8 cellular contexts compared by ENCODE assay signal in the genomic region with DNA sequence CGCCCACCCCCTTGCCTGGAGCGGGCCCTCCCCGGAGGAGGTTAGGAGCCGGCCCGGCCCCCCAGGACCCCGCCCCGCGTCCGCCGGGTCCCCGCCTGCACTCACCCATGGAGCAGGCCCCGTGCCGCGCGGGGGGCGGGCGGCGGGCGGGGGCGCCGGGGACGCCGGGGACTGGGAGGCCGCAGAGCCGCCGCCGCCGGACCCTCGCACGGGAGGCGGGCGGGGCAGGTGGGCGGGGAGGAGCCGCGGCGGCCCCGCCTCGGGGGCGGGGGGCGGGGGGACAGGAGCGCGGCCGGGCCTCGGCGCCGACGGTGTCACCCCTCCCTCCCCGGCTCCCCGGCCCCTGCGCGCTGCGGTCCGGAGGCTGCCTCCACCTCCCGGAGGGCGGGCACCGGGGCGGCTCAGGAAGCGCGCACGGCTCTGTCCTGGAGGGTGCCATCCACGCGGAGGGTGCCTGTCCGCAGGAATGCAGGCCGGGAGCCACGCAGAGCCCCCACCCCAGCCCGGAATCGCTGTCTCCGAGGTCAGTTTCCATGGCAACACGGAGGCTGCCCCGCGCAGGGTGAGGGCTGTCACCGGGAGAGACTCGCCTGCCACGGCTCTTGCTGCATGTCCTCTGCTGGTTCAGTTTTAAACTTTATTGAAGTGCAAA. TPM values are rescaled to one million over a fixed set of nuclear protein-coding genes. Genes with fewer than 3 reads are reported as not detected.
DNase-seq lines count a peak whose midpoint lies in the region; ATAC-seq and TF ChIP-seq lines count a peak whose summit lies in the region.

No MANE protein-coding gene starts in this region.

- no peak for TF ChIP-seq CTCF in Calu3 (IDR thresholded peaks at IDR 0.05; ENCODE audit: unreplicated experiment)
- TF ChIP-seq CTCF in thoracic aorta (IDR thresholded peaks at IDR 0.05): no peak

- peak overlapping the region; percentile 50 to 73 for H3K27ac ChIP-seq in thoracic aorta

- CTCF ChIA-PET in Calu3 (lab: Charles Lee): no interaction called here

- peaks cover 59% of the 10 kb centered on the region for H3K27me3 Mint-ChIP-seq in Calu3 (ENCODE audit: unreplicated experiment)

- H3K4me3 Mint-ChIP-seq in Calu3 (ENCODE audit: low read depth, unreplicated experiment): peak overlapping the region; percentile 45

- H3K4me3 ChIP-seq in mucosa of stomach (ENCODE audit: low read length): peak overlapping the region; percentile 36
- H3K4me3 ChIP-seq in thoracic aorta: peak overlapping the region; percentile 87

- ATAC-seq in thoracic aorta (ENCODE audit: insufficient number of reproducible peaks, low FRiP score, low read depth) (no peak), HG02588 (IDR thresholded peaks at IDR 0.05; ENCODE audit: unreplicated experiment) (no peak)

- H3K27ac Mint-ChIP-seq in Calu3 (ENCODE audit: unreplicated experiment): no peak overlapping the region

- no TSS peak for BruUV-seq in Calu3 (replicated peaks; lab: Mats Ljungman, UMichigan)

- peaks cover 15% of the 10 kb centered on the region for H3K4me1 ChIP-seq in mucosa of stomach (ENCODE audit: control insufficient read depth, insufficient read depth, low read length)
- peaks cover 38 to 61% of the 10 kb centered on the region in 2 donors for H3K4me1 ChIP-seq in thoracic aorta (ENCODE audit: control insufficient read depth in 1 of 2, low read depth in 2 of 2)

- no peak for DNase-seq in Calu3
- peak; percentile 51 for DNase-seq in NCI-H1105 (lab: John Stamatoyannopoulos, UW)
- peak; percentile 48 for DNase-seq in activated CD8-positive, alpha-beta memory T cell treated with anti-CD3 and anti-CD28 coated beads, Interleukin-2, amount 50 U/mL, for 4 hours
- peak; percentile 58 for DNase-seq in epidermal melanocyte (ENCODE audit: insufficient read length, low spot score)
- no peak for DNase-seq in thoracic aorta (ENCODE audit: low spot score)
- DNase-seq in SIG-M5 (lab: John Stamatoyannopoulos, UW): no peak

- no peaks in the 10 kb centered on the region for H3K36me3 ChIP-seq in mucosa of stomach (ENCODE audit: control insufficient read depth, insufficient read depth, low read length)
- no peaks in the 10 kb centered on the region for H3K36me3 ChIP-seq in thoracic aorta

- H3K9ac ChIP-seq in mucosa of stomach (ENCODE audit: low read length): no peak overlapping the region

- peaks cover 5% of the 10 kb centered on the region for H3K36me3 Mint-ChIP-seq in Calu3 (ENCODE audit: insufficient read depth, unreplicated experiment)

- H3K27me3 ChIP-seq in mucosa of stomach (ENCODE audit: control insufficient read depth, insufficient read depth, low read length): peaks cover 36% of the 10 kb centered on the region
- no peaks in the 10 kb centered on the region for H3K27me3 ChIP-seq in thoracic aorta (replicated peaks; ENCODE audit: insufficient read depth)

- H3K4me1 Mint-ChIP-seq in Calu3 (ENCODE audit: low read depth, unreplicated experiment): no peaks in the 10 kb centered on the region

- H3K9me3 Mint-ChIP-seq in Calu3 (ENCODE audit: low read depth, unreplicated experiment): no peaks in the 10 kb centered on the region

- intact Hi-C loops in Calu3 (cut with micrococcal nuclease; ENCODE audit: unreplicated experiment): no loop called here

- H3K9me3 ChIP-seq in mucosa of stomach (ENCODE audit: control insufficient read depth, low read length): no peaks in the 10 kb centered on the region
- no peaks in the 10 kb centered on the region for H3K9me3 ChIP-seq in thoracic aorta

RNA-seq across cellular contexts. Expression of a gene that starts 5.9 kb away (rescaled TPM):
- 5.1 and 7.8 TPM in 2 replicates for total RNA-seq in Calu3 (2022)
- 10 to 100 TPM; 23.4 to 32.9 TPM for total RNA-seq in thoracic aorta

RNA-seq across cellular contexts. Expression of a gene that starts 31.4 kb away (rescaled TPM):
- total RNA-seq in Calu3 (2022) (6.4 and 10.1 TPM in 2 replicates), thoracic aorta (10 to 100 TPM in 1 of 2 donors, 1 to 10 TPM in 1; 9.5 to 48.2 TPM)

RNA-seq across cellular contexts. Expression of a gene that starts 57.0 kb away (rescaled TPM):
- 27.2 and 30.4 TPM in 2 replicates for total RNA-seq in Calu3 (2022)
- total RNA-seq in thoracic aorta: 10 to 100 TPM; 15.3 to 38.9 TPM

RNA-seq across cellular contexts. Expression of a gene that starts 57.8 kb away (rescaled TPM):
- total RNA-seq in Calu3 (2022): not detected in 2 replicates
- under 1 TPM in 1 of 2 donors, not detected in 1; 0.81 TPM for total RNA-seq in thoracic aorta

Comparison
In these comparisons a context has a peak if more than half of its experiments do, and no peak if none do; other contexts are left out.
1. DNase-seq: peak in NCI-H1105 (single experiment), activated CD8-positive, alpha-beta memory T cell treated with anti-CD3 and anti-CD28 coated beads, Interleukin-2, amount 50 U/mL, for 4 hours (single experiment) and epidermal melanocyte (single experiment); none in Calu3 (single experiment), thoracic aorta (single experiment) and SIG-M5 (single experiment).